25 cellular contexts compared by ENCODE assay signal in genomic region chr2:20671036-20671735, GRCh38. TPM values are rescaled to one million over a fixed set of nuclear protein-coding genes. Genes with fewer than 3 reads are reported as not detected.
DNase-seq lines count a peak whose midpoint lies in the region; ATAC-seq and TF ChIP-seq lines count a peak whose summit lies in the region.
"Had no signal": no experiment of that assay in that cellular context is flagged by ENCODE, and none has a peak within 500 bp of the region (broad histone marks: within the 10 kb centered on the region; RNA-seq: fewer than 3 reads in every experiment).

No MANE protein-coding gene starts in this region.

- H3K9me2 ChIP-seq in SK-N-SH, result no peaks in the 10 kb centered on the region

- no peak for TF ChIP-seq EP300 in SK-N-SH (IDR thresholded peaks at IDR 0.05; ENCODE audit: borderline replicate concordance in 1 of 2, low read depth in 1 of 2, low read length in 1 of 2)

- no peaks in the 10 kb centered on the region for H3K36me3 Mint-ChIP-seq in activated T-helper 17 cell treated with anti-CD3 and anti-CD28 coated beads, Interleukin-2, amount 50 U/mL, for 72 hours (ENCODE audit: low read depth)
- H3K36me3 Mint-ChIP-seq in mesothelial cell of epicardium (no peaks in the 10 kb centered on the region), glutamatergic neuron (ENCODE audit: unreplicated experiment) (no peaks in the 10 kb centered on the region)
- H3K36me3 Mint-ChIP-seq: activated naive CD8-positive, alpha-beta T cell; naive thymus-derived CD8-positive, alpha-beta T cell had no signal

- H3K9me3 Mint-ChIP-seq in activated T-helper 17 cell treated with anti-CD3 and anti-CD28 coated beads, Interleukin-2, amount 50 U/mL, for 72 hours, result no peaks in the 10 kb centered on the region
- H3K9me3 Mint-ChIP-seq in mesothelial cell of epicardium (no peaks in the 10 kb centered on the region), glutamatergic neuron (ENCODE audit: unreplicated experiment) (peaks cover 10% of the 10 kb centered on the region)
- H3K9me3 Mint-ChIP-seq: activated CD4-positive, alpha-beta T cell treated with anti-CD3 and anti-CD28 coated beads, Interleukin-2, amount 10 ng/mL, durations not matched to agents 24 days and 14 days; activated T-helper 2 cell treated with anti-CD3 and anti-CD28 coated beads, Interferon-gamma antibody, Interleukin-2, Interleukin-4, amounts not matched to agents 10 μg/mL and 5 μg/mL and 100 μg/mL, durations not matched to agents 14 hours and 24 hours and 36 hours; HFFc6; naive thymus-derived CD8-positive, alpha-beta T cell had no signal

- ATAC-seq in SK-N-SH treated with all-trans-retinoic acid at 6 μM for 48 hours (no peak), HG02885 (IDR thresholded peaks at IDR 0.05; ENCODE audit: poor library complexity, unreplicated experiment) (no peak)
- ATAC-seq in activated T-helper 17 cell treated with anti-CD3 and anti-CD28 coated beads, Interleukin-2, amount 50 U/mL, for 72 hours (replicated peaks), result no peak
- ATAC-seq: naive thymus-derived CD8-positive, alpha-beta T cell; PC-3; stimulated activated naive CD8-positive, alpha-beta T cell treated with anti-CD3 and anti-CD28 coated beads, Interleukin-15, Interleukin-2, amounts not matched to agents 100 U/mL and 50 U/mL, for 24 hours had no signal

- no peak for TF ChIP-seq RAD21 in SK-N-SH (IDR thresholded peaks at IDR 0.05; ENCODE audit: low read length)

- H3K4me3 ChIP-seq in SK-N-SH (ENCODE audit: low read depth in 2 of 2, low read length in 1 of 2) (peak overlapping the region in 1 of 2 experiments; percentile 2; a peak in 1 of 4 replicates), smooth muscle cell (no peak overlapping the region)
- H3K4me3 ChIP-seq: prostate gland had no signal

- H3K4me1 ChIP-seq in SK-N-SH (ENCODE audit: control insufficient read depth in 1 of 2, insufficient read depth in 2 of 2, low read depth in 1 of 2, low read length in 1 of 2) (peaks cover 5 to 17% of the 10 kb centered on the region in 2 experiments; a peak in 2 of 4 replicates), smooth muscle cell (ENCODE audit: low read depth) (peaks cover 18% of the 10 kb centered on the region)
- H3K4me1 ChIP-seq: foreskin keratinocyte had no signal

- no peak for TF ChIP-seq CTCF in SK-N-SH (IDR thresholded peaks at IDR 0.05)
- TF ChIP-seq CTCF in mesothelial cell of epicardium (IDR thresholded peaks at IDR 0.05; ENCODE audit: unreplicated experiment), result no peak
- no peak for TF ChIP-seq CTCF in smooth muscle cell (IDR thresholded peaks at IDR 0.05; ENCODE audit: borderline replicate concordance, insufficient read depth, poor library complexity, severe bottlenecking)
- TF ChIP-seq CTCF in glutamatergic neuron (IDR thresholded peaks at IDR 0.05; ENCODE audit: partially characterized antibody, unreplicated experiment), result no peak

- H3K4me2 ChIP-seq in SK-N-SH, result no peak overlapping the region
- H3K4me2 ChIP-seq in smooth muscle cell, result peak overlapping the region; percentile 26

- H3K9me3 ChIP-seq in SK-N-SH (no peaks in the 10 kb centered on the region), smooth muscle cell (replicated peaks; ENCODE audit: low read depth) (no peaks in the 10 kb centered on the region)
- H3K9me3 ChIP-seq: prostate gland, tibial artery had no signal

- no peak overlapping the region for H3K27ac Mint-ChIP-seq in activated T-helper 17 cell treated with anti-CD3 and anti-CD28 coated beads, Interleukin-2, amount 50 U/mL, for 72 hours
- H3K27ac Mint-ChIP-seq in mesothelial cell of epicardium, result no peak overlapping the region
- H3K27ac Mint-ChIP-seq in glutamatergic neuron (ENCODE audit: unreplicated experiment), result no peak overlapping the region
- H3K27ac Mint-ChIP-seq: activated CD4-positive, alpha-beta T cell treated with anti-CD3 and anti-CD28 coated beads, Interleukin-2, amount 10 ng/mL, durations not matched to agents 24 days and 14 days; activated naive CD8-positive, alpha-beta T cell; activated T-helper 2 cell treated with anti-CD3 and anti-CD28 coated beads, Interferon-gamma antibody, Interleukin-2, Interleukin-4, amounts not matched to agents 10 μg/mL and 5 μg/mL and 100 μg/mL, durations not matched to agents 14 hours and 24 hours and 36 hours; HFFc6; naive thymus-derived CD8-positive, alpha-beta T cell had no signal

- H3K27me3 Mint-ChIP-seq in activated T-helper 17 cell treated with anti-CD3 and anti-CD28 coated beads, Interleukin-2, amount 50 U/mL, for 72 hours, result peaks cover 43% of the 10 kb centered on the region
- H3K27me3 Mint-ChIP-seq in mesothelial cell of epicardium (ENCODE audit: low read depth), result peaks cover 90% of the 10 kb centered on the region
- H3K27me3 Mint-ChIP-seq in glutamatergic neuron (ENCODE audit: unreplicated experiment), result peaks cover 28% of the 10 kb centered on the region

- no peaks in the 10 kb centered on the region for H3K36me3 ChIP-seq in SK-N-SH (replicated peaks in 1 of 2; ENCODE audit: control insufficient read depth in 1 of 2, insufficient read depth in 2 of 2, low read length in 1 of 2)
- no peaks in the 10 kb centered on the region for H3K36me3 ChIP-seq in smooth muscle cell (ENCODE audit: low read depth)
- H3K36me3 ChIP-seq: prostate gland had no signal

- POLR2A ChIA-PET in SK-N-SH (lab: Yijun Ruan, JAX), result interaction anchor here (0.6 kb wide), 1 partner anchor 8 kb away, joined by 3 read pairs; no protein-coding TSS in a partner anchor

- CTCF ChIA-PET in SK-N-SH (lab: Yijun Ruan, JAX), result interaction anchor here (0.9 to 10.2 kb wide), 10 partner anchors 8 to 292 kb away, joined by 3 to 232 read pairs (median 4); partner anchors contain the start of gene GDF7

- no peaks in the 10 kb centered on the region for H3K79me2 ChIP-seq in SK-N-SH (ENCODE audit: insufficient read depth)
- H3K79me2 ChIP-seq in smooth muscle cell (ENCODE audit: low read depth), result no peaks in the 10 kb centered on the region

- H3K27me3 ChIP-seq in SK-N-SH (ENCODE audit: insufficient read depth), result peaks cover 52% of the 10 kb centered on the region
- H3K27me3 ChIP-seq in smooth muscle cell (ENCODE audit: low read depth), result peaks cover 78% of the 10 kb centered on the region

- H3K27ac ChIP-seq in SK-N-SH (ENCODE audit: low read depth in 2 of 2, low read length in 1 of 2), result no peak overlapping the region
- H3K27ac ChIP-seq in smooth muscle cell (ENCODE audit: low read depth), result no peak overlapping the region
- H3K27ac ChIP-seq: 22Rv1, foreskin keratinocyte, prostate gland had no signal

- 25% methylated on average over 35 of the region's 60 CpGs for WGBS in SK-N-SH (ENCODE audit: low lambda C conversion rate)
- WGBS in smooth muscle cell (ENCODE audit: low lambda C conversion rate), result 10% methylated on average over 58 of the region's 60 CpGs

- H2AFZ ChIP-seq in SK-N-SH (ENCODE audit: low read depth), result no peak overlapping the region
- no peak overlapping the region for H2AFZ ChIP-seq in smooth muscle cell (ENCODE audit: low read depth)

- H3K4me3 Mint-ChIP-seq in activated T-helper 17 cell treated with anti-CD3 and anti-CD28 coated beads, Interleukin-2, amount 50 U/mL, for 72 hours, result peak overlapping the region; percentile 6
- H3K4me3 Mint-ChIP-seq in mesothelial cell of epicardium (peak overlapping the region; percentile 33), glutamatergic neuron (ENCODE audit: unreplicated experiment) (no peak overlapping the region)
- H3K4me3 Mint-ChIP-seq: activated CD4-positive, alpha-beta T cell treated with anti-CD3 and anti-CD28 coated beads, Interleukin-2, amount 10 ng/mL, durations not matched to agents 24 days and 14 days; activated naive CD8-positive, alpha-beta T cell; HFFc6 had no signal

- H3K9ac ChIP-seq in SK-N-SH, result no peak overlapping the region
- H3K9ac ChIP-seq in smooth muscle cell (ENCODE audit: low read depth), result no peak overlapping the region

- H3K4me1 Mint-ChIP-seq in activated T-helper 17 cell treated with anti-CD3 and anti-CD28 coated beads, Interleukin-2, amount 50 U/mL, for 72 hours, result no peaks in the 10 kb centered on the region
- H3K4me1 Mint-ChIP-seq in mesothelial cell of epicardium, result peaks cover 20% of the 10 kb centered on the region
- H3K4me1 Mint-ChIP-seq in glutamatergic neuron (ENCODE audit: low read depth, unreplicated experiment), result peaks cover 2% of the 10 kb centered on the region

- no peaks in the 10 kb centered on the region for H4K20me1 ChIP-seq in SK-N-SH (ENCODE audit: insufficient read depth)
- no peaks in the 10 kb centered on the region for H4K20me1 ChIP-seq in smooth muscle cell (ENCODE audit: low read depth)

- DNase-seq in SK-N-SH (peak; percentile 66), mesothelial cell of epicardium (ENCODE audit: low spot score in 2 of 2, unreplicated experiment in 2 of 2) (no peak), smooth muscle cell (lab: John Stamatoyannopoulos, UW; ENCODE audit: unreplicated experiment) (no peak), glutamatergic neuron (no peak)
- no peak for DNase-seq in stimulated activated naive CD4-positive, alpha-beta T cell (lab: John Stamatoyannopoulos, UW)
- DNase-seq: activated CD4-positive, alpha-beta T cell treated with anti-CD3 and anti-CD28 coated beads, Interleukin-2, amount 10 ng/mL, durations not matched to agents 24 days and 14 days; DMS53; effector CD4-positive, alpha-beta T cell; foreskin keratinocyte; GF-D8; HFFc6; NCI-H1105 treated with DMSO at 0.1 percent for 48 hours; NCI-H2029 treated with DMSO at 0.1 percent for 48 hours; PC-3; SHP77; stimulated activated naive CD8-positive, alpha-beta T cell treated with anti-CD3 and anti-CD28 coated beads, Interleukin-15, Interleukin-2, amounts not matched to agents 100 U/mL and 50 U/mL, for 24 hours; tibial artery had no signal

- H3F3A ChIP-seq in SK-N-SH (replicated peaks; ENCODE audit: insufficient read depth) (peaks cover 6% of the 10 kb centered on the region), smooth muscle cell (ENCODE audit: low read depth) (no peaks in the 10 kb centered on the region)

TF ChIP-seq in SK-N-SH treated with all-trans-retinoic acid at 6 μM for 48 hours, 23 proteins besides CTCF, POLR2A, EP300 and RAD21 (continues in another document):
- TF ChIP-seq ZNF565 (CRISPR knock-in tag; conservative IDR thresholded peaks at IDR 0.05; ENCODE audit: low read depth), result no peak
- no peak for TF ChIP-seq GLIS3 (CRISPR knock-in tag; IDR thresholded peaks at IDR 0.05)

RNA-seq across cellular contexts. Expression of gene GDF7, which starts 4.2 kb away (rescaled TPM):
- polyA plus RNA-seq in SK-N-SH (2012; rRNA removed) (0.02 and 0.03 TPM in 2 replicates), smooth muscle cell (not detected in 2 replicates)
- polyA plus RNA-seq in SK-N-SH (2012; cell fraction: cytosol; rRNA removed), result 0.04 TPM in 2 replicates
- polyA plus RNA-seq in SK-N-SH (2012; cell fraction: nucleus; rRNA removed), result 0.19 TPM in 2 replicates
- total RNA-seq in activated T-helper 17 cell treated with anti-CD3 and anti-CD28 coated beads, Interleukin-2, amount 50 U/mL, for 72 hours, result under 1 TPM; 0.02 to 0.48 TPM
- total RNA-seq in mesothelial cell of epicardium (3.0 to 3.2 TPM (median 3.1 TPM) in 3 replicates), smooth muscle cell (under 0.01 and 0.27 TPM in 2 replicates), glutamatergic neuron (ENCODE audit: unreplicated experiment) (not detected)
- total RNA-seq: foreskin keratinocyte; naive thymus-derived CD8-positive, alpha-beta T cell had no signal
- polyA plus RNA-seq: foreskin keratinocyte had no signal

RNA-seq across cellular contexts. Expression of gene HS1BP3, which starts 20.3 kb away (rescaled TPM):
- polyA plus RNA-seq in SK-N-SH (2012; rRNA removed), result 18.7 and 20.1 TPM in 2 replicates
- 9.8 and 14.2 TPM in 2 replicates for polyA plus RNA-seq in SK-N-SH (2012; cell fraction: cytosol; rRNA removed)
- polyA plus RNA-seq in SK-N-SH (2012; cell fraction: nucleus; rRNA removed), result 47.9 and 49.4 TPM in 2 replicates
- 10 to 100 TPM in 1 of 2 donors, 1 to 10 TPM in 1; 8.9 to 10.7 TPM for total RNA-seq in activated T-helper 17 cell treated with anti-CD3 and anti-CD28 coated beads, Interleukin-2, amount 50 U/mL, for 72 hours
- 14.3 to 16.5 TPM (median 14.6 TPM) in 3 replicates for total RNA-seq in mesothelial cell of epicardium
- total RNA-seq in smooth muscle cell, result 9.3 and 12.7 TPM in 2 replicates
- 20.1 and 20.4 TPM in 2 replicates for polyA plus RNA-seq in smooth muscle cell
- 23.8 TPM for total RNA-seq in glutamatergic neuron (ENCODE audit: unreplicated experiment)
